16 cellular contexts compared by ENCODE assay signal in the genomic region with DNA sequence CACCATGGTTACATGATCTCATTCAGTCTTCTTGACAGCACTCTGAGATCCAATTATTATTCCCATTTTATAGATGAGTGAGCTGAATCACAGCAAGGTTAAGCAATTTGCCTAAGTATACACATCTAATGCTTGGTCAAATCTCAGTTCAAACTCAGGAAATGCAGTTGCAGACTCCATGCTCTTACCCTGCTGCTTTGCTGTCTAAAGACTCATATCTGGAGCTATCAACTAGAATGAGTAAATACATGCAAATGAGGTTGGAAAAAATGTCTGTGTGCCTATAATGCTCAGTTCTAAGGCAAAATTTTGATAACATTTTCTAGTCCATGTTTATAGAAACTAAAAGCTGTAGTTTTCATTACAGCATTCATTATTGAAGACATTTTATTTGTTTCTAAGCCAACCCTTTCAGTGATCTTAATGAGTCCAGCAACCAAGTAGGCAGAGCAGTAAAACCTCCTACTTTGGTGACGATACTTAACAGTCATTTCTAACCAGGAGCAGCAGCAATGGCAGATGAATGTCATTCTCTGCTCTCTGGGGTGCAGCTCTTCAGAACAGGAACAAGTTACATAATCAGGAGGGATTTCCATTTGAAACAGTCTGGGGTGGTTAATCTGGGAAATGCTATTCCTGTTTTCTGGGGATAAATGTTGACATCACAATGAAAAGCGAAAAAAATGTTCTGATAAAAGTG.
"Had no signal": no experiment of that assay in that cellular context is flagged by ENCODE, and none has a peak within 500 bp of the region (broad histone marks: within the 10 kb centered on the region; RNA-seq: fewer than 3 reads in every experiment).

No MANE protein-coding gene starts in this region.

- H3K4me1 Mint-ChIP-seq: activated CD8-positive, alpha-beta memory T cell treated with anti-CD3 and anti-CD28 coated beads, Interleukin-2, amount 10 ng/mL, durations not matched to agents 7 days and 5 days; immature natural killer cell; mesothelial cell of epicardium had no signal

- H3K36me3 ChIP-seq: lower lobe of right lung, tibial artery, uterus had no signal

- H3K4me1 ChIP-seq: body of pancreas, lower lobe of right lung, tibial artery, uterus had no signal

- H3K9me3 ChIP-seq: body of pancreas, lower lobe of right lung, tibial artery, uterus had no signal

- H3K4me3 Mint-ChIP-seq: activated CD8-positive, alpha-beta memory T cell treated with anti-CD3 and anti-CD28 coated beads, Interleukin-2, amount 10 ng/mL, durations not matched to agents 7 days and 5 days; activated T-cell treated with anti-CD3 and anti-CD28 coated beads, Interleukin-2, amount 50 U/mL, for 24 hours; dendritic cell treated with granulocyte-macrophage colony-stimulating factor and Interleukin-4, amounts not matched to agents 40 ng/mL and 50 ng/mL, for 4 days; immature natural killer cell; mesothelial cell of epicardium had no signal

- DNase-seq: activated CD4-positive, alpha-beta T cell treated with anti-CD3 and anti-CD28 coated beads, Interleukin-2, amount 50 U/mL, for 48 hours; activated CD8-positive, alpha-beta memory T cell treated with anti-CD3 and anti-CD28 coated beads, Interleukin-2, amount 10 ng/mL, durations not matched to agents 7 days and 5 days; activated effector memory CD4-positive, alpha-beta T cell treated with anti-CD3 and anti-CD28 coated beads, Interleukin-2, amount 50 U/mL, for 16 hours; activated T-cell treated with anti-CD3 and anti-CD28 coated beads, Interleukin-2, amount 50 U/mL, for 24 hours; amniotic stem cell; body of pancreas; central memory CD4-positive, alpha-beta T cell; immature natural killer cell; left cardiac atrium; lower lobe of right lung; stimulated activated CD4-positive, alpha-beta T cell treated with anti-CD3 and anti-CD28 coated beads, Interleukin-4, amount 100 ng/mL, for 4 hours; tibial artery; uterus had no signal

- H3K27ac Mint-ChIP-seq: activated CD8-positive, alpha-beta memory T cell treated with anti-CD3 and anti-CD28 coated beads, Interleukin-2, amount 10 ng/mL, durations not matched to agents 7 days and 5 days; activated naive CD4-positive, alpha-beta T cell treated with anti-CD3 and anti-CD28 coated beads, Interleukin-2, amount 50 U/mL, for 72 hours; activated T-cell treated with anti-CD3 and anti-CD28 coated beads, Interleukin-2, amount 50 U/mL, for 24 hours; dendritic cell treated with granulocyte-macrophage colony-stimulating factor and Interleukin-4, amounts not matched to agents 40 ng/mL and 50 ng/mL, for 4 days; immature natural killer cell; mesothelial cell of epicardium had no signal

- ATAC-seq: activated CD8-positive, alpha-beta memory T cell treated with anti-CD3 and anti-CD28 coated beads, Interleukin-2, amount 10 ng/mL, durations not matched to agents 7 days and 5 days; body of pancreas; left cardiac atrium; lower lobe of right lung had no signal

- H3K27me3 ChIP-seq: body of pancreas, tibial artery, uterus had no signal

- H3K9me3 Mint-ChIP-seq: dendritic cell treated with granulocyte-macrophage colony-stimulating factor and Interleukin-4, amounts not matched to agents 40 ng/mL and 50 ng/mL, for 4 days had no signal

- H3K27ac ChIP-seq: body of pancreas, lower lobe of right lung, tibial artery, uterus had no signal

- H3K36me3 Mint-ChIP-seq: activated CD8-positive, alpha-beta memory T cell treated with anti-CD3 and anti-CD28 coated beads, Interleukin-2, amount 10 ng/mL, durations not matched to agents 7 days and 5 days; immature natural killer cell; mesothelial cell of epicardium had no signal

- H3K4me3 ChIP-seq: body of pancreas, lower lobe of right lung, tibial artery, uterus had no signal

- H3K27me3 Mint-ChIP-seq: activated CD8-positive, alpha-beta memory T cell treated with anti-CD3 and anti-CD28 coated beads, Interleukin-2, amount 10 ng/mL, durations not matched to agents 7 days and 5 days; dendritic cell treated with granulocyte-macrophage colony-stimulating factor and Interleukin-4, amounts not matched to agents 40 ng/mL and 50 ng/mL, for 4 days had no signal
